ENCODE assay signal across 13 cellular contexts in the genomic region with DNA sequence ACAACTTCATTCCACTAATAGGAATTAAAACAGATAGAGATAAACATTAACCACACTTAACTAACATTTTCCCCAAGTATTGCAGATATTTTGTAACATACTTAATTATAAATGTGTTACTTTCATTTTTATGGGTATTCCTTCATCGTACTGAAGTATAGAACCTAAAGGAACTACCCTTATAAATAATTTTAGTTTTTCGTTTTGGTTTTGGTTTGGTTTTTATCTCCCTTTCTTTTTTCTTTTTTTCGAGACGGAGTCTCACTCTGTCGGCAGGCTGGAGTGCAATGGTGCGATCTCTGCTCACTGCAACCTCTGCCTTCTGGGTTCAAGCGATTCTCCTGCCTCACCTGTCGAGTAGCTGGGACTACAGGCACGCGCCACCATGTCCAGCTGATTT.
DNase-seq lines count a peak whose midpoint lies in the region; ATAC-seq, FAIRE-seq and TF ChIP-seq lines count a peak whose summit lies in the region.
"Had no signal": no experiment of that assay in that cellular context is flagged by ENCODE, and none has a peak within 500 bp of the region (broad histone marks: within the 10 kb centered on the region; RNA-seq: fewer than 3 reads in every experiment).

No MANE protein-coding gene starts in this region.

- H3K27ac Mint-ChIP-seq in CD14-positive monocyte = no peak overlapping the region

- no peak overlapping the region for H2BK15ac ChIP-seq in mesendoderm (replicated peaks; ENCODE audit: low read depth)

- no peak overlapping the region for H3K27ac ChIP-seq in K562 (ENCODE audit: extremely low read depth, low read depth, low read length)
- peak overlapping the region; percentile 62 for H3K27ac ChIP-seq in mesendoderm (ENCODE audit: low read depth, low read length)
- H3K27ac ChIP-seq: A549 had no signal

- POLR2A ChIA-PET in K562 (lab: Yijun Ruan, JAX) = interaction anchor here (1.5 kb wide), 1 partner anchor 9 kb away, joined by 5 read pairs; no protein-coding TSS in a partner anchor

- no peak overlapping the region for H3K9ac ChIP-seq in K562 (ENCODE audit: insufficient read depth in 1 of 2, low read depth in 2 of 2, low read length in 2 of 2)
- no peak overlapping the region for H3K9ac ChIP-seq in mesendoderm (ENCODE audit: low read length)

- H3K79me1 ChIP-seq in mesendoderm (ENCODE audit: low read length) = no peaks in the 10 kb centered on the region

- intact Hi-C loops in K562 (cut with micrococcal nuclease) = no loop called here
- intact Hi-C loops in CD14-positive monocyte (cut with micrococcal nuclease) = loop anchor here in 1 of 2 donors (5.0 kb wide), 1 partner anchor 40 kb away; no protein-coding TSS in a partner anchor

- CTCF ChIA-PET in K562 (lab: Yijun Ruan, JAX; ENCODE audit: low intra/inter-chr PET ratio) = no interaction called here

- H3K27me3 ChIP-seq in K562 (ENCODE audit: control insufficient read depth in 2 of 2, insufficient read depth in 2 of 2, low read length in 2 of 2) (no peaks in the 10 kb centered on the region), mesendoderm (ENCODE audit: insufficient read depth, low read length, poor library complexity) (no peaks in the 10 kb centered on the region)

- peaks cover 0 to 5% (median 0%) of the 10 kb centered on the region in 3 donors for H3K27me3 Mint-ChIP-seq in CD14-positive monocyte (ENCODE audit: low read depth in 3 of 3)

- DNase-seq in GM12865 (ENCODE audit: low read depth) (no peak), K562 (ENCODE audit: extremely low read depth in 1 of 4, low spot score in 3 of 4) (no peak), mesendoderm (no peak), CD14-positive monocyte (ENCODE audit: low spot score) (no peak), LoVo (ENCODE audit: low spot score) (no peak)
- DNase-seq in stimulated activated CD4-positive, alpha-beta T cell treated with anti-CD3 and anti-CD28 coated beads, Interleukin-2, amount 100 ng/mL, for 24 hours = no peak
- DNase-seq: DMS53, GF-D8, HCEC 1CT, KBM-7 had no signal

- no peak for TF ChIP-seq POLR2A in K562 (conservative IDR thresholded peaks at IDR 0.05)

- peak overlapping the region; percentile 96 for H3K4ac ChIP-seq in mesendoderm (ENCODE audit: low read depth, low read length)

- H2AK5ac ChIP-seq in mesendoderm (ENCODE audit: low read length) = no peak overlapping the region

- ATAC-seq in GM18867 (IDR thresholded peaks at IDR 0.05; ENCODE audit: unreplicated experiment) (peak; percentile 51), K562 (no peak), HG02938 (IDR thresholded peaks at IDR 0.05; ENCODE audit: unreplicated experiment) (no peak)
- ATAC-seq: A549 had no signal

- no peaks in the 10 kb centered on the region for H3K9me1 ChIP-seq in K562 (ENCODE audit: control insufficient read depth, insufficient read depth, low read length)

- no peaks in the 10 kb centered on the region for H3K9me3 ChIP-seq in K562 (replicated peaks; ENCODE audit: control insufficient read depth, insufficient read depth, low read depth, low read length)
- H3K9me3 ChIP-seq: A549 had no signal

- H3K4me2 ChIP-seq in K562 (ENCODE audit: insufficient read depth, low read length) (no peak overlapping the region), mesendoderm (ENCODE audit: low read length) (no peak overlapping the region)
- H3K4me2 ChIP-seq: A549 had no signal

- FAIRE-seq in K562 (lab: Jason Lieb, UNC) = no peak
- FAIRE-seq: A549 had no signal

- H3K36me3 ChIP-seq in K562 (ENCODE audit: control insufficient read depth, insufficient read depth, low read length) (no peaks in the 10 kb centered on the region), mesendoderm (ENCODE audit: control insufficient read depth, insufficient read depth, low read length) (no peaks in the 10 kb centered on the region)

- TF ChIP-seq RAD21 in K562 (CRISPR knock-in tag; conservative IDR thresholded peaks at IDR 0.05 in 1 of 2, IDR thresholded peaks at IDR 0.05 in 1 of 2) = no peak

- WGBS in K562 (ENCODE audit: insufficient coverage, low coverage, missing lambda C conversion rate) = 71% methylated on average over 10 of the region's 10 CpGs
- no CpG with 5 or more reads among the region's 10 CpGs for WGBS in mesendoderm (ENCODE audit: extremely low coverage, insufficient coverage, low lambda C conversion rate)

- peak overlapping the region; percentile 92 for H2BK120ac ChIP-seq in mesendoderm (ENCODE audit: low read depth, low read length)

- H4K5ac ChIP-seq in mesendoderm (ENCODE audit: low read length) = no peak overlapping the region

- H2BK5ac ChIP-seq in mesendoderm (ENCODE audit: low read length) = peak overlapping the region; percentile 76

- no peak overlapping the region for H4K8ac ChIP-seq in mesendoderm (ENCODE audit: low read depth, low read length)

- H3K36me3 Mint-ChIP-seq in CD14-positive monocyte = no peaks in the 10 kb centered on the region

- no TSS peak for BruUV-seq in K562 (replicated peaks; lab: Mats Ljungman, UMichigan)

- no peak for TF ChIP-seq CTCF in GM12865 (IDR thresholded peaks at IDR 0.05; ENCODE audit: insufficient read depth, low read depth, low read length, missing control alignments)
- no peak for TF ChIP-seq CTCF in K562 (IDR thresholded peaks at IDR 0.05 in 2 of 3, conservative IDR thresholded peaks at IDR 0.05 in 1 of 3; ENCODE audit: insufficient read depth in 2 of 3, low read depth in 1 of 3, low read length in 3 of 3)
- TF ChIP-seq CTCF in CD14-positive monocyte (IDR thresholded peaks at IDR 0.05) = no peak

- H3K4me1 ChIP-seq in K562 (replicated peaks in 1 of 2; ENCODE audit: control insufficient read depth in 2 of 2, insufficient read depth in 2 of 2, low read length in 2 of 2) = peaks cover 0 to 6% of the 10 kb centered on the region in 2 experiments; a peak in 2 of 5 replicates
- peaks cover 2% of the 10 kb centered on the region for H3K4me1 ChIP-seq in mesendoderm (ENCODE audit: control insufficient read depth, low read depth, low read length)
- H3K4me1 ChIP-seq: A549 had no signal

- no peak overlapping the region for H3K23ac ChIP-seq in mesendoderm (ENCODE audit: low read length)

- no peak overlapping the region for H3K4me3 Mint-ChIP-seq in CD14-positive monocyte

- no peak for TF ChIP-seq EP300 in K562 (IDR thresholded peaks at IDR 0.05; ENCODE audit: low read length)

- H3K79me2 ChIP-seq in K562 (ENCODE audit: control insufficient read depth, insufficient read depth, low read length) = no peaks in the 10 kb centered on the region
- no peaks in the 10 kb centered on the region for H3K79me2 ChIP-seq in mesendoderm (ENCODE audit: control insufficient read depth, insufficient read depth, low read length)

- no peaks in the 10 kb centered on the region for H4K20me1 ChIP-seq in K562 (replicated peaks; ENCODE audit: control insufficient read depth, insufficient read depth, low read length)

- in situ Hi-C loops in K562 (cut with MboI) = no loop called here

- peak overlapping the region; percentile 46 for H3K56ac ChIP-seq in mesendoderm (ENCODE audit: low read length)

- peak overlapping the region; percentile 98 for H3K18ac ChIP-seq in mesendoderm (ENCODE audit: low read length)

- H2AFZ ChIP-seq in K562 (ENCODE audit: low read depth, low read length) = 0 out of 2 replicates have a peak overlapping the region, but pooled peaks have one; percentile 29

- H3K4me1 Mint-ChIP-seq in CD14-positive monocyte = peaks cover 44% of the 10 kb centered on the region

- peaks cover 0 to 6% (median 4%) of the 10 kb centered on the region in 7 donors for H3K9me3 Mint-ChIP-seq in CD14-positive monocyte

- H3K4me3 ChIP-seq in GM12865 (ENCODE audit: low read depth, low read length) (peak overlapping the region; percentile 31; the same call in 1 of the 2 replicates), K562 (no peak overlapping the region), mesendoderm (ENCODE audit: low read length) (no peak overlapping the region)
- H3K4me3 ChIP-seq: A549 had no signal

TF ChIP-seq in K562, 482 proteins besides CTCF, POLR2A, EP300 and RAD21 (continues in another document):
- TF ChIP-seq, protein P1, sequence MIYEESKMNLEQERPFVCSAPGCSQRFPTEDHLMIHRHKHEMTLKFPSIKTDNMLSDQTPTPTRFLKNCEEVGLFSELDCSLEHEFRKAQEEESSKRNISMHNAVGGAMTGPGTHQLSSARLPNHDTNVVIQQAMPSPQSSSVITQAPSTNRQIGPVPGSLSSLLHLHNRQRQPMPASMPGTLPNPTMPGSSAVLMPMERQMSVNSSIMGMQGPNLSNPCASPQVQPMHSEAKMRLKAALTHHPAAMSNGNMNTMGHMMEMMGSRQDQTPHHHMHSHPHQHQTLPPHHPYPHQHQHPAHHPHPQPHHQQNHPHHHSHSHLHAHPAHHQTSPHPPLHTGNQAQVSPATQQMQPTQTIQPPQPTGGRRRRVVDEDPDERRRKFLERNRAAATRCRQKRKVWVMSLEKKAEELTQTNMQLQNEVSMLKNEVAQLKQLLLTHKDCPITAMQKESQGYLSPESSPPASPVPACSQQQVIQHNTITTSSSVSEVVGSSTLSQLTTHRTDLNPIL (CRISPR knock-in tag; IDR thresholded peaks at IDR 0.05) = no peak
- TF ChIP-seq MEF2A (IDR thresholded peaks at IDR 0.05; ENCODE audit: control insufficient read depth, low read depth, low read length) (no peak), ZBTB1 (CRISPR knock-in tag; IDR thresholded peaks at IDR 0.05; ENCODE audit: borderline replicate concordance, low read depth) (no peak), ILF3 (IDR thresholded peaks at IDR 0.05; ENCODE audit: borderline replicate concordance) (no peak), RBM22 (IDR thresholded peaks at IDR 0.05; ENCODE audit: low read depth, low read length, poor library complexity, severe bottlenecking) (no peak)
- TF ChIP-seq, protein P2, sequence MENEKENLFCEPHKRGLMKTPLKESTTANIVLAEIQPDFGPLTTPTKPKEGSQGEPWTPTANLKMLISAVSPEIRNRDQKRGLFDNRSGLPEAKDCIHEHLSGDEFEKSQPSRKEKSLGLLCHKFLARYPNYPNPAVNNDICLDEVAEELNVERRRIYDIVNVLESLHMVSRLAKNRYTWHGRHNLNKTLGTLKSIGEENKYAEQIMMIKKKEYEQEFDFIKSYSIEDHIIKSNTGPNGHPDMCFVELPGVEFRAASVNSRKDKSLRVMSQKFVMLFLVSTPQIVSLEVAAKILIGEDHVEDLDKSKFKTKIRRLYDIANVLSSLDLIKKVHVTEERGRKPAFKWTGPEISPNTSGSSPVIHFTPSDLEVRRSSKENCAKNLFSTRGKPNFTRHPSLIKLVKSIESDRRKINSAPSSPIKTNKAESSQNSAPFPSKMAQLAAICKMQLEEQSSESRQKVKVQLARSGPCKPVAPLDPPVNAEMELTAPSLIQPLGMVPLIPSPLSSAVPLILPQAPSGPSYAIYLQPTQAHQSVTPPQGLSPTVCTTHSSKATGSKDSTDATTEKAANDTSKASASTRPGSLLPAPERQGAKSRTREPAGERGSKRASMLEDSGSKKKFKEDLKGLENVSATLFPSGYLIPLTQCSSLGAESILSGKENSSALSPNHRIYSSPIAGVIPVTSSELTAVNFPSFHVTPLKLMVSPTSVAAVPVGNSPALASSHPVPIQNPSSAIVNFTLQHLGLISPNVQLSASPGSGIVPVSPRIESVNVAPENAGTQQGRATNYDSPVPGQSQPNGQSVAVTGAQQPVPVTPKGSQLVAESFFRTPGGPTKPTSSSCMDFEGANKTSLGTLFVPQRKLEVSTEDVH (IDR thresholded peaks at IDR 0.05; ENCODE audit: low read depth, partially characterized antibody) = no peak
